22 cellular contexts compared by ENCODE assay signal in the genomic region with DNA sequence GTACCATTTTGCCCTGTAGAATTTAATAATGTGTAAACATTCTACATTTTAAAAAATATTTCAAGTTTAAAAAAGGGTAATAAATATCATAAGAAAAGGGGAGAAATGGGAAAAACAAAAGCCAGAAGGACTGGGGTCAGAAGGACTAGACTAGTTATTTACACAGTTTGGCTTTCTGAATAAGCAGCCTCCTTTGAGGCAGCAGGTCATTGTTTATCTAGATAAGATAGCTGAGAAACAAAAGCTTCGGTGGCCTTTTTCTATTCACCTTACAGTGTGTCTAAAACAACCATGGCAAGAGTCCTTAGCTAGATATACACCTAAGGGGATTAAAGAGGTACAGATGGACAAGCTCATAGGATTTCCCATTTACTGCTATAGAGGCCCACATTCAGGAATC.
DNase-seq lines count a peak whose midpoint lies in the region; ATAC-seq and TF ChIP-seq lines count a peak whose summit lies in the region.
"Had no signal": no experiment of that assay in that cellular context is flagged by ENCODE, and none has a peak within 500 bp of the region (broad histone marks: within the 10 kb centered on the region; RNA-seq: fewer than 3 reads in every experiment).

No MANE protein-coding gene starts in this region.

- H3K27ac ChIP-seq in mesendoderm (ENCODE audit: low read depth, low read length) = no peak overlapping the region
- H3K27ac ChIP-seq: C4-2B had no signal

- no peaks in the 10 kb centered on the region for H3K27me3 Mint-ChIP-seq in stimulated activated naive B cell treated with anti-CD40 and anti-IgM and Interleukin-4, amounts not matched to agents 10 μg/mL and 1 μg/mL and 100 μg/mL, for 72 hours
- H3K27me3 Mint-ChIP-seq: B cell had no signal

- no peaks in the 10 kb centered on the region for H3K36me3 ChIP-seq in mesendoderm (ENCODE audit: control insufficient read depth, insufficient read depth, low read length)
- H3K36me3 ChIP-seq: HAP-1, MG63 had no signal

- H3K36me3 Mint-ChIP-seq in stimulated activated naive B cell treated with anti-CD40 and anti-IgM and Interleukin-4, amounts not matched to agents 10 μg/mL and 1 μg/mL and 100 μg/mL, for 72 hours = no peaks in the 10 kb centered on the region
- H3K36me3 Mint-ChIP-seq: CD8-positive, alpha-beta T cell had no signal

- no peak overlapping the region for H2BK15ac ChIP-seq in mesendoderm (replicated peaks; ENCODE audit: low read depth)

- H3K9ac ChIP-seq in mesendoderm (ENCODE audit: low read length) = no peak overlapping the region
- H3K9ac ChIP-seq: SK-N-SH had no signal

- H3K4me1 ChIP-seq in mesendoderm (ENCODE audit: control insufficient read depth, low read depth, low read length) = no peaks in the 10 kb centered on the region

- H3K18ac ChIP-seq in mesendoderm (ENCODE audit: low read length) = no peak overlapping the region

- no peak overlapping the region for H3K27ac Mint-ChIP-seq in stimulated activated naive B cell treated with anti-CD40 and anti-IgM and Interleukin-4, amounts not matched to agents 10 μg/mL and 1 μg/mL and 100 μg/mL, for 72 hours
- H3K27ac Mint-ChIP-seq: B cell; CD8-positive, alpha-beta T cell; HFFc6; T-helper 1 cell treated with Interleukin-12 subunit alpha and Interleukin-12 subunit beta and Interleukin-4 antibody, amounts not matched to agents 30 μg/mL and 1 μg/mL, for 36 hours had no signal

- H3K23ac ChIP-seq in mesendoderm (ENCODE audit: low read length) = no peak overlapping the region

- H3K4me1 Mint-ChIP-seq in stimulated activated naive B cell treated with anti-CD40 and anti-IgM and Interleukin-4, amounts not matched to agents 10 μg/mL and 1 μg/mL and 100 μg/mL, for 72 hours = peaks cover 0 to 9% of the 10 kb centered on the region in 2 donors

- H2BK5ac ChIP-seq in mesendoderm (ENCODE audit: low read length) = no peak overlapping the region

- no peak overlapping the region for H3K4me3 Mint-ChIP-seq in stimulated activated naive B cell treated with anti-CD40 and anti-IgM and Interleukin-4, amounts not matched to agents 10 μg/mL and 1 μg/mL and 100 μg/mL, for 72 hours
- H3K4me3 Mint-ChIP-seq: B cell; CD8-positive, alpha-beta T cell; HFFc6; T-helper 1 cell treated with Interleukin-12 subunit alpha and Interleukin-12 subunit beta and Interleukin-4 antibody, amounts not matched to agents 30 μg/mL and 1 μg/mL, for 36 hours had no signal

- TF ChIP-seq CTCF in GM13977 (IDR thresholded peaks at IDR 0.05; ENCODE audit: extremely low read depth, insufficient read depth, missing control alignments) = no peak

- H3K27me3 ChIP-seq in mesendoderm (ENCODE audit: insufficient read depth, low read length, poor library complexity) = no peaks in the 10 kb centered on the region
- H3K27me3 ChIP-seq: MG63 had no signal

- ATAC-seq in stimulated activated naive B cell treated with anti-CD40 and anti-IgM and Interleukin-4, amounts not matched to agents 10 μg/mL and 1 μg/mL and 100 μg/mL, for 72 hours (replicated peaks) = no peak
- ATAC-seq in HG03039 (IDR thresholded peaks at IDR 0.05; ENCODE audit: unreplicated experiment) = no peak
- ATAC-seq: CD8-positive, alpha-beta T cell had no signal

- no peak overlapping the region for H3K56ac ChIP-seq in mesendoderm (ENCODE audit: low read length)

- no peaks in the 10 kb centered on the region for H3K9me3 Mint-ChIP-seq in stimulated activated naive B cell treated with anti-CD40 and anti-IgM and Interleukin-4, amounts not matched to agents 10 μg/mL and 1 μg/mL and 100 μg/mL, for 72 hours
- H3K9me3 Mint-ChIP-seq: CD8-positive, alpha-beta T cell; HFFc6; T-helper 1 cell treated with Interleukin-12 subunit alpha and Interleukin-12 subunit beta and Interleukin-4 antibody, amounts not matched to agents 30 μg/mL and 1 μg/mL, for 36 hours had no signal

- no peak overlapping the region for H3K4me2 ChIP-seq in mesendoderm (ENCODE audit: low read length)
- H3K4me2 ChIP-seq: SK-N-SH had no signal

- no peaks in the 10 kb centered on the region for H3K79me2 ChIP-seq in mesendoderm (ENCODE audit: control insufficient read depth, insufficient read depth, low read length)

- WGBS in mesendoderm (ENCODE audit: extremely low coverage, insufficient coverage, low lambda C conversion rate) = no CpG with 5 or more reads among the region's 1 CpG

- DNase-seq in DMS153 treated with DMSO at 0.1 percent for 48 hours (lab: John Stamatoyannopoulos, UW; ENCODE audit: unreplicated experiment) (peak; percentile 42), DMS53 treated with DMSO at 0.1 percent for 48 hours (lab: John Stamatoyannopoulos, UW; ENCODE audit: unreplicated experiment) (peak; percentile 45), NCI-H69 (lab: John Stamatoyannopoulos, UW) (peak; percentile 35), mesendoderm (peak; percentile 13), GM13977 (ENCODE audit: low spot score) (no peak)
- no peak for DNase-seq in stimulated activated naive B cell treated with anti-CD40 and anti-IgM and Interleukin-4, amounts not matched to agents 10 μg/mL and 1 μg/mL and 100 μg/mL, for 72 hours
- DNase-seq: CD8-positive, alpha-beta T cell; GOT3; HFFc6; IMR-90; KG1; MG63; NCI-H1105 treated with DMSO at 0.1 percent for 48 hours; NCI-H1694 treated with DMSO at 0.1 percent for 48 hours; NCI-H2081; SK-N-SH; SW 1271 had no signal

- no peak overlapping the region for H4K8ac ChIP-seq in mesendoderm (ENCODE audit: low read depth, low read length)

- no peak overlapping the region for H4K5ac ChIP-seq in mesendoderm (ENCODE audit: low read length)

- H3K4ac ChIP-seq in mesendoderm (ENCODE audit: low read depth, low read length) = no peak overlapping the region

- H2BK120ac ChIP-seq in mesendoderm (ENCODE audit: low read depth, low read length) = no peak overlapping the region

- in situ Hi-C loops in GM13977 (cut with MboI; ENCODE audit: low pct_unique_long_range_greater_than_20kb, low sequenced_read_pairs, unreplicated experiment) = no loop called here

- no peak overlapping the region for H3K4me3 ChIP-seq in mesendoderm (ENCODE audit: low read length)
- H3K4me3 ChIP-seq: HAP-1, MG63 had no signal

- H2AK5ac ChIP-seq in mesendoderm (ENCODE audit: low read length) = no peak overlapping the region

- H3K79me1 ChIP-seq in mesendoderm (ENCODE audit: low read length) = no peaks in the 10 kb centered on the region

Comparison
In these comparisons a context has a peak if more than half of its experiments do, and no peak if none do; other contexts are left out.
1. DNase-seq: peak in DMS153 treated with DMSO at 0.1 percent for 48 hours (single experiment), DMS53 treated with DMSO at 0.1 percent for 48 hours (single experiment), NCI-H69 (single experiment) and mesendoderm (single experiment); none in GM13977 (single experiment) and stimulated activated naive B cell treated with anti-CD40 and anti-IgM and Interleukin-4, amounts not matched to agents 10 μg/mL and 1 μg/mL and 100 μg/mL, for 72 hours (single experiment).